9 cellular contexts compared by ENCODE assay signal in genomic region chr20:31560900-31561598, GRCh38. TPM values are rescaled to one million over a fixed set of nuclear protein-coding genes. Genes with fewer than 3 reads are reported as not detected.
A peak's percentile ranks its signal among the peaks of the same experiment; 100 is the strongest.
DNase-seq lines count a peak whose midpoint lies in the region; ATAC-seq and TF ChIP-seq lines count a peak whose summit lies in the region.
"Had no signal": no experiment of that assay in that cellular context is flagged by ENCODE, and none has a peak within 500 bp of the region (broad histone marks: within the 10 kb centered on the region; RNA-seq: fewer than 3 reads in every experiment).

No MANE protein-coding gene starts in this region.

- H3K9me3 ChIP-seq in muscle layer of duodenum (ENCODE audit: control insufficient read depth in 1 of 2, low read length in 2 of 2) = no peaks in the 10 kb centered on the region

- BruUV-seq in MCF 10A (replicated peaks; lab: Mats Ljungman, UMichigan) = no TSS peak

- TF ChIP-seq EP300 in Ishikawa (IDR thresholded peaks at IDR 0.05; ENCODE audit: borderline replicate concordance) = peak; percentile 17; the same call in 1 of the 2 replicates

- intact Hi-C loops in MCF 10A (cut with micrococcal nuclease) = loop anchor here (1.0 to 2.0 kb wide), 2 partner anchors 46 to 51 kb away; partner anchors contain the start of gene HM13

- no peaks in the 10 kb centered on the region for H3K27me3 ChIP-seq in muscle layer of duodenum (ENCODE audit: low read depth, low read length)

- DNase-seq in AG09319 (ENCODE audit: extremely low read depth, low read depth) (peak; percentile 90), MCF 10A (ENCODE audit: unreplicated experiment) (peak; percentile 94), NCI-H82 treated with DMSO at 0.1 percent for 48 hours (lab: John Stamatoyannopoulos, UW; ENCODE audit: unreplicated experiment) (no peak), hippocampal formation (lab: John Stamatoyannopoulos, UW) (no peak), inferior parietal cortex (ENCODE audit: extremely low spot score) (no peak)
- DNase-seq: left cardiac atrium had no signal

- H3K27me3 Mint-ChIP-seq in MCF 10A (ENCODE audit: insufficient read depth, unreplicated experiment) = no peaks in the 10 kb centered on the region

- no peaks in the 10 kb centered on the region for H3K9me3 Mint-ChIP-seq in MCF 10A (ENCODE audit: unreplicated experiment)

- ATAC-seq in HG02763 (IDR thresholded peaks at IDR 0.05; ENCODE audit: unreplicated experiment) = no peak

- no peak overlapping the region for H3K4me3 ChIP-seq in muscle layer of duodenum (ENCODE audit: low read depth in 1 of 2, low read length in 2 of 2)

- peak overlapping the region; percentile 85 for H3K27ac Mint-ChIP-seq in MCF 10A (ENCODE audit: low read depth, unreplicated experiment)

- peaks cover 4 to 6% of the 10 kb centered on the region in 2 donors for H3K4me1 ChIP-seq in muscle layer of duodenum (ENCODE audit: control insufficient read depth in 1 of 2, insufficient read depth in 2 of 2, low read length in 2 of 2)

- TF ChIP-seq CTCF in AG09319 (IDR thresholded peaks at IDR 0.05; ENCODE audit: low read depth, low read length) (no peak), MCF 10A (IDR thresholded peaks at IDR 0.05; ENCODE audit: unreplicated experiment) (no peak)

- H3K27ac ChIP-seq in muscle layer of duodenum (ENCODE audit: low read length) = peak overlapping the region; percentile 65

- CTCF ChIA-PET in MCF 10A (lab: Yijun Ruan, JAX) = interaction anchor here (0.5 to 31.0 kb wide), 22 partner anchors 10 to 595 kb away, joined by 3 to 1902 read pairs (median 10); partner anchors contain the start of genes BCL2L1 and ID1

- H3K4me1 Mint-ChIP-seq in MCF 10A (ENCODE audit: insufficient read depth, unreplicated experiment) = peaks cover 30% of the 10 kb centered on the region

- H3K4me3 Mint-ChIP-seq in MCF 10A (ENCODE audit: unreplicated experiment) = peak overlapping the region; percentile 45

- H3K36me3 ChIP-seq in muscle layer of duodenum (ENCODE audit: control insufficient read depth in 1 of 2, insufficient read depth in 2 of 2, low read length in 2 of 2) = peaks cover 37 to 54% of the 10 kb centered on the region in 2 donors

- POLR2A ChIA-PET in MCF 10A (lab: Yijun Ruan, JAX) = interaction anchor here (0.5 to 30.6 kb wide), 23 partner anchors 9 to 1030 kb away, joined by 3 to 1321 read pairs (median 6); partner anchors contain the start of genes BCL2L1, ID1 and TPX2

- H3K36me3 Mint-ChIP-seq in MCF 10A (ENCODE audit: insufficient read depth, unreplicated experiment) = peaks cover 70% of the 10 kb centered on the region

- no peak for TF ChIP-seq RAD21 in Ishikawa (IDR thresholded peaks at IDR 0.05; ENCODE audit: low read depth)

TF ChIP-seq in Ishikawa, 13 proteins besides CTCF, POLR2A, EP300 and RAD21:
- TF ChIP-seq TCF12 (IDR thresholded peaks at IDR 0.05; ENCODE audit: low read depth) (peak; percentile 36; the same call in 1 of the 2 replicates), USF1 (IDR thresholded peaks at IDR 0.05) (no peak)
TF ChIP-seq in Ishikawa: peak in this region for 1.

RNA-seq across cellular contexts. Expression of gene ID1, which starts 44.0 kb away (rescaled TPM):
- total RNA-seq in MCF 10A (2022) = 35.7 and 38.4 TPM in 2 replicates

RNA-seq across cellular contexts. Expression of gene HM13, which starts 46.8 kb away (rescaled TPM):
- 276 and 338 TPM in 2 replicates for total RNA-seq in MCF 10A (2022)

Comparison
In these comparisons a context has a peak if more than half of its experiments do, and no peak if none do; other contexts are left out.
1. DNase-seq: peak in AG09319 (single experiment) and MCF 10A (single experiment); none in NCI-H82 treated with DMSO at 0.1 percent for 48 hours (single experiment), hippocampal formation (0 of 2) and inferior parietal cortex (single experiment).